ENCODE assay signal across 8 cellular contexts in the genomic region with DNA sequence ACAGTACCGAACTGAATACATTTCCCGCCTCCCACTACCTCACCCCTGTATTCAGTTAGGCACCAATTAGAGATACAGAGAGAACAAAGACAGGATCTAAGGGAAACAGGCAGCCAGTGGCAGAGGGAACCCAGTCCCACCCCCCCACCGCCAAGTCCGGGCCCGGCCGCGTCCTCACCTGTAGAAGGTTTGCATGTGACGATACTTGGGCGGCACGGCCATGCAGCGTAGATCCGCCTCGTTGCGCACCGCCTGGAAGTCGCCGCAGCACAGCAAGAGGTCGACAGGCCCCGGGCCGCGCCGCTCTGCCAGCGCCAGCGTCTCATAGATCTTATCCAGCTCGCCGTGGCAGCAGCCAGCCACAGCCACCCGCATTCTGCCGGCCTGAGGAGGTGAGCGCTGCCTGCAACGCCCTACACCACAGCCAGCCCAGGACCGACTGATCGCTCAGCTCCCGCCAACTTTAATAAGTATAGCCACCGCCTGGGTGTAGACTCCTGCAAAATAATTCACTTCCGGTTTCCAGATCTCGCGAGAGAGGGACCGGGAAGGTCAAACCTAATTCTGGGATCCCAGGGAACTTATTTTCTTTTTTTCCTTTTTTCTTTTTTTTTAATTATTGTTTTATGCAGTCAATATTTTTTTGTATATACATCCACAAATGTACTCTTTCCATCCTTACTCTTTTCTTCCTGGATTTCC. TPM values are rescaled to one million over a fixed set of nuclear protein-coding genes. Genes with fewer than 3 reads are reported as not detected.
DNase-seq lines count a peak whose midpoint lies in the region; ATAC-seq and TF ChIP-seq lines count a peak whose summit lies in the region.

A gene with protein sequence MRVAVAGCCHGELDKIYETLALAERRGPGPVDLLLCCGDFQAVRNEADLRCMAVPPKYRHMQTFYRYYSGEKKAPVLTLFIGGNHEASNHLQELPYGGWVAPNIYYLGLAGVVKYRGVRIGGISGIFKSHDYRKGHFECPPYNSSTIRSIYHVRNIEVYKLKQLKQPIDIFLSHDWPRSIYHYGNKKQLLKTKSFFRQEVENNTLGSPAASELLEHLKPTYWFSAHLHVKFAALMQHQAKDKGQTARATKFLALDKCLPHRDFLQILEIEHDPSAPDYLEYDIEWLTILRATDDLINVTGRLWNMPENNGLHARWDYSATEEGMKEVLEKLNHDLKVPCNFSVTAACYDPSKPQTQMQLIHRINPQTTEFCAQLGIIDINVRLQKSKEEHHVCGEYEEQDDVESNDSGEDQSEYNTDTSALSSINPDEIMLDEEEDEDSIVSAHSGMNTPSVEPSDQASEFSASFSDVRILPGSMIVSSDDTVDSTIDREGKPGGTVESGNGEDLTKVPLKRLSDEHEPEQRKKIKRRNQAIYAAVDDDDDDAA (minus strand): TSS at position 501 of the 702 bp plus-strand sequence. CDS start 126 bp downstream, at position 375.

- H3K36me3 ChIP-seq in upper lobe of right lung: peaks cover 31% of the 10 kb centered on the region

- TF ChIP-seq CTCF in upper lobe of right lung (IDR thresholded peaks at IDR 0.05): no peak

- peak within 1 kb of the TSS; percentile 94 for H3K27ac Mint-ChIP-seq in T-helper 1 cell treated with Interleukin-12 subunit alpha and Interleukin-12 subunit beta and Interleukin-4 antibody, amounts not matched to agents 30 μg/mL and 1 μg/mL, for 36 hours

- peaks cover 16% of the 10 kb centered on the region for H3K36me3 Mint-ChIP-seq in T-helper 1 cell treated with Interleukin-12 subunit alpha and Interleukin-12 subunit beta and Interleukin-4 antibody, amounts not matched to agents 30 μg/mL and 1 μg/mL, for 36 hours (ENCODE audit: low read depth)

- peaks cover 29% of the 10 kb centered on the region for H3K4me1 Mint-ChIP-seq in T-helper 1 cell treated with Interleukin-12 subunit alpha and Interleukin-12 subunit beta and Interleukin-4 antibody, amounts not matched to agents 30 μg/mL and 1 μg/mL, for 36 hours (ENCODE audit: low read depth)

- ATAC-seq in HG02870 (IDR thresholded peaks at IDR 0.05; ENCODE audit: unreplicated experiment): peak; percentile 89
- ATAC-seq in left cardiac atrium: peak; percentile 97
- peak; percentile 97 for ATAC-seq in upper lobe of right lung

- no peaks in the 10 kb centered on the region for H3K9me3 Mint-ChIP-seq in T-helper 1 cell treated with Interleukin-12 subunit alpha and Interleukin-12 subunit beta and Interleukin-4 antibody, amounts not matched to agents 30 μg/mL and 1 μg/mL, for 36 hours

- peaks cover 7% of the 10 kb centered on the region for H3K4me1 ChIP-seq in upper lobe of right lung

- TF ChIP-seq POLR2A in GM15510 (IDR thresholded peaks at IDR 0.05; ENCODE audit: borderline replicate concordance, extremely low read depth, insufficient read length): peak; percentile 90

- H3K4me3 ChIP-seq in upper lobe of right lung: peak within 1 kb of the TSS; percentile 73

- H3K27me3 ChIP-seq in upper lobe of right lung: no peaks in the 10 kb centered on the region

- peak within 1 kb of the TSS; percentile 95 for H3K4me3 Mint-ChIP-seq in T-helper 1 cell treated with Interleukin-12 subunit alpha and Interleukin-12 subunit beta and Interleukin-4 antibody, amounts not matched to agents 30 μg/mL and 1 μg/mL, for 36 hours

- DNase-seq in NCI-H146 (lab: John Stamatoyannopoulos, UW): peak; percentile 96
- peak; percentile 55 for DNase-seq in amniotic stem cell (lab: John Stamatoyannopoulos, UW)
- peak; percentile 81 for DNase-seq in left cardiac atrium
- DNase-seq in posterior vena cava (ENCODE audit: low spot score): peak; percentile 90
- peak; percentile 87 for DNase-seq in upper lobe of right lung

- no peaks in the 10 kb centered on the region for H3K9me3 ChIP-seq in upper lobe of right lung

- intact Hi-C loops in left cardiac atrium (cut with DNase I) (no loop called here), posterior vena cava (cut with DNase I) (loop anchor here in 1 of 2 donors (10.0 kb wide), 1 partner anchor 50 kb away; no protein-coding TSS in a partner anchor), upper lobe of right lung (cut with DNase I) (no loop called here)

- no peaks in the 10 kb centered on the region for H3K27me3 Mint-ChIP-seq in T-helper 1 cell treated with Interleukin-12 subunit alpha and Interleukin-12 subunit beta and Interleukin-4 antibody, amounts not matched to agents 30 μg/mL and 1 μg/mL, for 36 hours (ENCODE audit: low read depth)

- H3K27ac ChIP-seq in upper lobe of right lung: peak within 1 kb of the TSS; percentile 83

RNA-seq across cellular contexts. Expression of the gene that starts here (rescaled TPM):
- total RNA-seq in left cardiac atrium: 1 to 10 TPM; 9.2 to 9.7 TPM
- total RNA-seq in posterior vena cava: 10 to 100 TPM; 10.5 to 10.6 TPM
- 14.8 TPM for total RNA-seq in upper lobe of right lung

Comparison
In these comparisons a context has a peak if more than half of its experiments do, and no peak if none do; other contexts are left out.
1. Peak in every context shown above with its lines: DNase-seq, ATAC-seq, H3K4me3 ChIP-seq and H3K27ac ChIP-seq.